11 cellular contexts compared by ENCODE assay signal in the genomic region with DNA sequence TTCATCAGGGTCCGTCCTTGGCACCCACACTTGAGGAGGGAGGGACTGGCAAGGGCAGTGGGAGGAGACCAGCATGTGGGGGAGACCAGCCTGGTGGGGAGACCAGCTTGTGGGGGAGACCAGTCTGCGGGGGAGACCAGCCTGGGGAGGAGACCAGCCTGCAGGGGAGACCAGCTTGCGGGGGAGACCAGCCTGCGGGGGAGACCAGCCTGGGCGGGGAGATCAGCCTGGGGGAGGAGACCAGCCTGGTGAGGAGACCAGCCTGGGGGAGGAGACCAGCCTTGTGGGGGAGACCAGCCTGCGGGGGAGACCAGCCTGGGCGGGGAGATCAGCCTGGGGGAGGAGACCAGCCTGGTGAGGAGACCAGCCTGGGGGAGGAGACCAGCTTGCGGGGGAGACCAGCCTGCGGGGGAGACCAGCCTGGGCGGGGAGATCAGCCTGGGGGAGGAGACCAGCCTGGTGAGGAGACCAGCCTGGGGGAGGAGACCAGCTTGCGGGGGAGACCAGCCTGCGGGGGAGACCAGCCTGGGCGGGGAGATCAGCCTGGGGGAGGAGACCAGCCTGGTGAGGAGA. TPM values are rescaled to one million over a fixed set of nuclear protein-coding genes. Genes with fewer than 3 reads are reported as not detected.
A peak's percentile ranks its signal among the peaks of the same experiment; 100 is the strongest.
DNase-seq lines count a peak whose midpoint lies in the region; ATAC-seq and TF ChIP-seq lines count a peak whose summit lies in the region.
"Not testable (repeated sequence)": the region's sequence is repeated elsewhere in the genome, so short reads cannot be mapped to it uniquely, and the experiment has no call there.
"Had no signal": no experiment of that assay in that cellular context is flagged by ENCODE, and none has a peak within 500 bp of the region (broad histone marks: within the 10 kb centered on the region; RNA-seq: fewer than 3 reads in every experiment).

No MANE protein-coding gene starts in this region.

- H2AFZ ChIP-seq in Karpas-422 (ENCODE audit: low read length); neural cell (ENCODE audit: low read depth, low read length): not testable (repeated sequence)

- H3K4me3 ChIP-seq in Karpas-422 (ENCODE audit: low read length), result peak overlapping the region; percentile 92; the same call in 1 of the 2 replicates
- H3K4me3 ChIP-seq in ectodermal cell (ENCODE audit: insufficient read depth, low read depth, low read length), result peak overlapping the region; percentile 89
- peak overlapping the region; percentile 99 for H3K4me3 ChIP-seq in iPS-15b (ENCODE audit: low read depth, low read length)
- peak overlapping the region; percentile 83 for H3K4me3 ChIP-seq in neural cell (ENCODE audit: low read length)

- peak overlapping the region; percentile 92 for H3K9ac ChIP-seq in Karpas-422 (ENCODE audit: low read length)
- not testable (repeated sequence) for H3K9ac ChIP-seq in iPS-15b (ENCODE audit: low read depth, low read length)
- H3K9ac ChIP-seq in neural cell (ENCODE audit: low read length), result peak overlapping the region; percentile 94

- H4K20me1 ChIP-seq in Karpas-422 (ENCODE audit: insufficient read depth, low read depth, low read length); neural cell (ENCODE audit: insufficient read depth): not testable (repeated sequence)

- H3K4me3 Mint-ChIP-seq in T-helper 2 cell treated with Interferon-gamma antibody and Interleukin-4, amounts not matched to agents 5 μg/mL and 100 μg/mL, for 36 hours, result peak overlapping the region; percentile 83
- H3K4me3 Mint-ChIP-seq in activated naive CD4-positive, alpha-beta T cell treated with anti-CD3 and anti-CD28 coated beads, Interleukin-2, amount 10 ng/mL, durations not matched to agents 7 days and 5 days, result peak overlapping the region; percentile 52
- peak overlapping the region; percentile 76 to 81 for H3K4me3 Mint-ChIP-seq in stimulated activated naive CD8-positive, alpha-beta T cell treated with anti-CD3 and anti-CD28 coated beads, Interleukin-15, amount 100 ng/mL, for 72 hours

- not testable (repeated sequence) for H3K36me3 ChIP-seq in Karpas-422 (ENCODE audit: insufficient read depth, low read length); ectodermal cell (ENCODE audit: control insufficient read depth, insufficient read depth, low read length); neural cell (ENCODE audit: insufficient read depth, low read length)
- H3K36me3 ChIP-seq in iPS-15b (ENCODE audit: control insufficient read depth, insufficient read depth, low read length), result peaks cover 14% of the 10 kb centered on the region

- not testable (repeated sequence) for H3F3A ChIP-seq in neural cell (ENCODE audit: insufficient read depth, low read length, poor library complexity, severe bottlenecking)

- TF ChIP-seq RAD21 in neural cell (conservative IDR thresholded peaks at IDR 0.05), result not testable (repeated sequence)

- H3K79me2 ChIP-seq in Karpas-422 (ENCODE audit: low read length); neural cell (replicated peaks; ENCODE audit: insufficient read depth, low read length): not testable (repeated sequence)

- peak overlapping the region; percentile 97 for H3K4me2 ChIP-seq in Karpas-422 (ENCODE audit: low read depth, low read length, poor library complexity, severe bottlenecking)
- H3K4me2 ChIP-seq in neural cell (ENCODE audit: low read length), result not testable (repeated sequence)

- not testable (repeated sequence) for H3K27ac ChIP-seq in Karpas-422 (ENCODE audit: low read length); ectodermal cell (ENCODE audit: insufficient read depth, low read depth, low read length, poor library complexity, severe bottlenecking); neural cell (ENCODE audit: low read length)

- peak overlapping the region; percentile 76 for H3K27ac Mint-ChIP-seq in T-helper 2 cell treated with Interferon-gamma antibody and Interleukin-4, amounts not matched to agents 5 μg/mL and 100 μg/mL, for 36 hours
- not testable (repeated sequence) for H3K27ac Mint-ChIP-seq in activated naive CD4-positive, alpha-beta T cell treated with anti-CD3 and anti-CD28 coated beads, Interleukin-2, amount 10 ng/mL, durations not matched to agents 7 days and 5 days; stimulated activated naive CD8-positive, alpha-beta T cell treated with anti-CD3 and anti-CD28 coated beads, Interleukin-15, amount 100 ng/mL, for 72 hours

- H3K9me3 Mint-ChIP-seq in T-helper 2 cell treated with Interferon-gamma antibody and Interleukin-4, amounts not matched to agents 5 μg/mL and 100 μg/mL, for 36 hours; activated naive CD4-positive, alpha-beta T cell treated with anti-CD3 and anti-CD28 coated beads, Interleukin-2, amount 10 ng/mL, durations not matched to agents 7 days and 5 days; stimulated activated naive CD8-positive, alpha-beta T cell treated with anti-CD3 and anti-CD28 coated beads, Interleukin-15, amount 100 ng/mL, for 72 hours: not testable (repeated sequence)

- H3K4me1 ChIP-seq in Karpas-422 (ENCODE audit: low read length), result peaks cover 26% of the 10 kb centered on the region
- not testable (repeated sequence) for H3K4me1 ChIP-seq in ectodermal cell (ENCODE audit: control insufficient read depth, insufficient read depth, low read length); iPS-15b (ENCODE audit: control insufficient read depth, insufficient read depth, low read length)

- 63 to 90% methylated on average over 2 to 4 of the region's 13 CpGs for WGBS in ectodermal cell, 2 experiments

- not testable (repeated sequence) for H3K27me3 ChIP-seq in Karpas-422 (ENCODE audit: low read length); ectodermal cell (ENCODE audit: control insufficient read depth, insufficient read depth, low read length, poor library complexity, severe bottlenecking); iPS-15b (ENCODE audit: control insufficient read depth, insufficient read depth, low read length); neural cell (ENCODE audit: insufficient read depth, low read depth, low read length)

- TF ChIP-seq CTCF in neural cell (IDR thresholded peaks at IDR 0.05; ENCODE audit: poor library complexity, severe bottlenecking), result not testable (repeated sequence)

- DNase-seq in CMK (ENCODE audit: low read depth), result peak; percentile 82
- DNase-seq in Karpas-422; T-helper 2 cell treated with Interferon-gamma antibody and Interleukin-4, amounts not matched to agents 5 μg/mL and 100 μg/mL, for 36 hours (ENCODE audit: low spot score); activated naive CD4-positive, alpha-beta T cell treated with anti-CD3 and anti-CD28 coated beads, Interleukin-2, amount 10 ng/mL, durations not matched to agents 7 days and 5 days; stimulated activated naive CD8-positive, alpha-beta T cell treated with anti-CD3 and anti-CD28 coated beads, Interleukin-15, amount 100 ng/mL, for 72 hours: not testable (repeated sequence)

- H3K27me3 Mint-ChIP-seq in T-helper 2 cell treated with Interferon-gamma antibody and Interleukin-4, amounts not matched to agents 5 μg/mL and 100 μg/mL, for 36 hours (ENCODE audit: low read depth); stimulated activated naive CD8-positive, alpha-beta T cell treated with anti-CD3 and anti-CD28 coated beads, Interleukin-15, amount 100 ng/mL, for 72 hours: not testable (repeated sequence)
- peaks cover 14% of the 10 kb centered on the region for H3K27me3 Mint-ChIP-seq in activated naive CD4-positive, alpha-beta T cell treated with anti-CD3 and anti-CD28 coated beads, Interleukin-2, amount 10 ng/mL, durations not matched to agents 7 days and 5 days

- not testable (repeated sequence) for H3K9me2 ChIP-seq in Karpas-422 (replicated peaks; ENCODE audit: insufficient read depth, low read length); neural cell (ENCODE audit: insufficient read depth, low read length)

- TF ChIP-seq EP300 in neural cell (conservative IDR thresholded peaks at IDR 0.05; ENCODE audit: poor library complexity, severe bottlenecking), result not testable (repeated sequence)

- H3K36me3 Mint-ChIP-seq in T-helper 2 cell treated with Interferon-gamma antibody and Interleukin-4, amounts not matched to agents 5 μg/mL and 100 μg/mL, for 36 hours (ENCODE audit: low read depth); activated naive CD4-positive, alpha-beta T cell treated with anti-CD3 and anti-CD28 coated beads, Interleukin-2, amount 10 ng/mL, durations not matched to agents 7 days and 5 days: not testable (repeated sequence)

- ATAC-seq in stimulated activated naive CD8-positive, alpha-beta T cell treated with anti-CD3 and anti-CD28 coated beads, Interleukin-15, amount 100 ng/mL, for 72 hours, result not testable (repeated sequence)

- not testable (repeated sequence) for H3K4me1 Mint-ChIP-seq in T-helper 2 cell treated with Interferon-gamma antibody and Interleukin-4, amounts not matched to agents 5 μg/mL and 100 μg/mL, for 36 hours (ENCODE audit: low read depth)
- H3K4me1 Mint-ChIP-seq in activated naive CD4-positive, alpha-beta T cell treated with anti-CD3 and anti-CD28 coated beads, Interleukin-2, amount 10 ng/mL, durations not matched to agents 7 days and 5 days, result peaks cover 16% of the 10 kb centered on the region
- peaks cover 26% of the 10 kb centered on the region for H3K4me1 Mint-ChIP-seq in stimulated activated naive CD8-positive, alpha-beta T cell treated with anti-CD3 and anti-CD28 coated beads, Interleukin-15, amount 100 ng/mL, for 72 hours

- not testable (repeated sequence) for H3K9me3 ChIP-seq in Karpas-422 (ENCODE audit: low read length); ectodermal cell (ENCODE audit: control insufficient read depth, low read length); iPS-15b (ENCODE audit: control insufficient read depth, insufficient read depth, low read length); neural cell (ENCODE audit: low read length)

- CTCF ChIA-PET in activated naive CD4-positive, alpha-beta T cell treated with anti-CD3 and anti-CD28 coated beads, Interleukin-2, amount 10 ng/mL, durations not matched to agents 7 days and 5 days (lab: Charles Lee), result not testable (repeated sequence)

RNA-seq across cellular contexts. Expression of gene SPATC1L, which starts 0.8 kb away (rescaled TPM):
- 16.7 and 21.5 TPM in 2 replicates for total RNA-seq in Karpas-422 (2014; rRNA removed; shearing (Covaris generic); ENCODE audit: low replicate concordance)
- polyA plus RNA-seq in ectodermal cell (2013, experiment 1 of 4), result 36.7 TPM
- 31.1 TPM for polyA plus RNA-seq in ectodermal cell (2013, experiment 2 of 4)
- polyA plus RNA-seq in ectodermal cell (2013, experiment 3 of 4), result 29.4 TPM
- 32.6 TPM for polyA plus RNA-seq in ectodermal cell (2013, experiment 4 of 4)
- 14.8 and 20.6 TPM in 2 replicates for polyA plus RNA-seq in neural cell
- polyA minus RNA-seq in neural cell, result 9.4 and 10.7 TPM in 2 replicates

RNA-seq across cellular contexts. Expression of gene FTCD, which starts 28.0 kb away (rescaled TPM):
- 0.14 TPM in 1 of 2 replicates, not detected in the other for total RNA-seq in Karpas-422 (2014; rRNA removed; shearing (Covaris generic); ENCODE audit: low replicate concordance)
- 0.81 TPM for polyA plus RNA-seq in ectodermal cell (2013, experiment 1 of 4)
- 2.6 TPM for polyA plus RNA-seq in ectodermal cell (2013, experiment 2 of 4)
- 2.1 TPM for polyA plus RNA-seq in ectodermal cell (2013, experiment 3 of 4)
- polyA plus RNA-seq in ectodermal cell (2013, experiment 4 of 4), result 1.4 TPM
- polyA plus RNA-seq in neural cell, result 1.4 and 2.0 TPM in 2 replicates
- polyA minus RNA-seq in neural cell, result 0.73 and 1.3 TPM in 2 replicates
- total RNA-seq: lung microvascular endothelial cell, pulmonary artery endothelial cell, SJSA1 had no signal

RNA-seq across cellular contexts. Expression of gene LSS, which starts 45.2 kb away (rescaled TPM):
- 40.3 and 62.0 TPM in 2 replicates for total RNA-seq in Karpas-422 (2014; rRNA removed; shearing (Covaris generic); ENCODE audit: low replicate concordance)
- polyA plus RNA-seq in ectodermal cell (2013, experiment 1 of 4), result 65.6 TPM
- 66.0 TPM for polyA plus RNA-seq in ectodermal cell (2013, experiment 2 of 4)
- polyA plus RNA-seq in ectodermal cell (2013, experiment 3 of 4), result 34.4 TPM
- 36.4 TPM for polyA plus RNA-seq in ectodermal cell (2013, experiment 4 of 4)
- 101 and 123 TPM in 2 replicates for polyA plus RNA-seq in neural cell
- 83.8 and 88.1 TPM in 2 replicates for polyA minus RNA-seq in neural cell
